In the genomic region with DNA sequence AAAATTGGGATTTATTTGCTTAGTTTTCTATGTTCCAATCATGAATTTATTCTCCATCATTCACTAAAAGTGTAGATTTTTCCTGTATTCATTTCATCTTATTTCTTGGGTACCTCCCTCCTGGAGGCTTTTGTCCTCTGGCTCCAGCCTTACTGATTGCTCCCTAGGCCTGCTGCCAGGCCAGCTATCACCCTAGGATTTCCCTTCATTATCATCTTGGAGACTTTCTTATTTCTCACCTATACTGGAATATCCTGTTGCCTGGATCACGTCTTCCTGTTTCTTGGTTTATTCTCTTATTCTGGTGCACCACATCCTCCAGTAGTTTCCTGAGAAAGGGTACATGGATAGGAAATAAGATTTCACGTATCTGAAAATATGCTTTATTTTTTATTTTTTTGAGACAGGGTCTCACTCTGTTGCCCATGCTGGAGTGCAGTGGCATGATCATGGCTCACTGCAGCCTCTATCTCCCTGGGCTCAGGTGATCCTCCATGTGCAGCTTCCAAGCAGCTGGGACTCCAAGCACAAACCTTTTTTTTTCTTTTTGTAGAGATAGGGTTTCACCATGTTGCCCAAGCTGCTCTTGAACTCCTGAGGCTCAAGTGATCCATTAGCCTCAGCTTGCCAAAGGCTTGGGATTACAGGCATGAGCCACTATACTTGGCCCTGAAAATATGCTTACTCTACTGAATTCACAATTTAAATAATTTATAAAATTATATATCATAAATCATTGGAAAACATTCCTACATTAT, we compare ENCODE assay signal across 20 cellular contexts. TPM values are rescaled to one million over a fixed set of nuclear protein-coding genes. Genes with fewer than 3 reads are reported as not detected.
DNase-seq lines count a peak whose midpoint lies in the region; ATAC-seq, FAIRE-seq and TF ChIP-seq lines count a peak whose summit lies in the region.
"Had no signal": no experiment of that assay in that cellular context is flagged by ENCODE, and none has a peak within 500 bp of the region (broad histone marks: within the 10 kb centered on the region; RNA-seq: fewer than 3 reads in every experiment).

No MANE protein-coding gene starts in this region.

- no peak overlapping the region; a peak in 1 of 22 replicates for H3K9ac ChIP-seq in BLaER1 treated with 17β-estradiol and CSF1 and Interleukin-3, amounts not matched to agents 10 nM and 100 nM
- no peak overlapping the region for H3K9ac ChIP-seq in K562 (ENCODE audit: insufficient read depth in 1 of 2, low read depth in 2 of 2, low read length in 2 of 2)
- H3K9ac ChIP-seq: KMS-11 had no signal

- no peaks in the 10 kb centered on the region for H3K27me3 Mint-ChIP-seq in activated CD4-positive, alpha-beta T cell treated with anti-CD3 and anti-CD28 coated beads, Interleukin-2, amount 10 ng/mL, durations not matched to agents 7 days and 5 days
- H3K27me3 Mint-ChIP-seq in natural killer cell treated with Interleukin-12 subunit alpha and Interleukin-12 subunit beta and Interleukin-15 and Interleukin-18, amount 100 ng/mL, for 72 hours, result no peaks in the 10 kb centered on the region

- no peaks in the 10 kb centered on the region for H3K9me1 ChIP-seq in K562 (ENCODE audit: control insufficient read depth, insufficient read depth, low read length)

- no peaks in the 10 kb centered on the region for H3K79me2 ChIP-seq in K562 (ENCODE audit: control insufficient read depth, insufficient read depth, low read length)

- no peaks in the 10 kb centered on the region for H3K27me3 ChIP-seq in BLaER1 treated with 17β-estradiol and CSF1 and Interleukin-3, amounts not matched to agents 10 nM and 100 nM
- no peaks in the 10 kb centered on the region for H3K27me3 ChIP-seq in K562 (ENCODE audit: control insufficient read depth in 2 of 2, insufficient read depth in 2 of 2, low read length in 2 of 2)

- FAIRE-seq in K562 (lab: Jason Lieb, UNC), result no peak

- WGBS in K562 (ENCODE audit: insufficient coverage, low coverage, missing lambda C conversion rate), result 58% methylated on average over 2 of the region's 2 CpGs

- no peak overlapping the region for H2AFZ ChIP-seq in K562 (ENCODE audit: low read depth, low read length)

- CTCF ChIA-PET in activated CD4-positive, alpha-beta T cell treated with anti-CD3 and anti-CD28 coated beads, Interleukin-2, amount 10 ng/mL, durations not matched to agents 7 days and 5 days (lab: Charles Lee), result interaction anchor here (0.6 to 0.7 kb wide), 2 partner anchors 18 to 192 kb away, joined by 3 to 5 read pairs; no protein-coding TSS in a partner anchor
- CTCF ChIA-PET in K562 (lab: Yijun Ruan, JAX; ENCODE audit: low intra/inter-chr PET ratio), result no interaction called here

- in situ Hi-C loops in K562 (cut with MboI), result no loop called here

- peaks cover 27% of the 10 kb centered on the region for H3K4me1 Mint-ChIP-seq in activated CD4-positive, alpha-beta T cell treated with anti-CD3 and anti-CD28 coated beads, Interleukin-2, amount 10 ng/mL, durations not matched to agents 7 days and 5 days
- peaks cover 16 to 26% of the 10 kb centered on the region in 2 donors for H3K4me1 Mint-ChIP-seq in natural killer cell treated with Interleukin-12 subunit alpha and Interleukin-12 subunit beta and Interleukin-15 and Interleukin-18, amount 100 ng/mL, for 72 hours (ENCODE audit: low read depth in 2 of 2)

- no TSS peak for BruUV-seq in K562 (replicated peaks; lab: Mats Ljungman, UMichigan)

- POLR2A ChIA-PET in activated CD4-positive, alpha-beta T cell treated with anti-CD3 and anti-CD28 coated beads, Interleukin-2, amount 10 ng/mL, durations not matched to agents 7 days and 5 days (lab: Charles Lee), result no interaction called here
- POLR2A ChIA-PET in K562 (lab: Yijun Ruan, JAX), result interaction anchor here (3.4 kb wide), 1 partner anchor 13 kb away, joined by 19 read pairs; a partner anchor contains a TSS

- TF ChIP-seq RAD21 in K562 (CRISPR knock-in tag; conservative IDR thresholded peaks at IDR 0.05 in 1 of 2, IDR thresholded peaks at IDR 0.05 in 1 of 2), result no peak

- no peak for TF ChIP-seq CTCF in K562 (IDR thresholded peaks at IDR 0.05 in 2 of 3, conservative IDR thresholded peaks at IDR 0.05 in 1 of 3; ENCODE audit: insufficient read depth in 2 of 3, low read depth in 1 of 3, low read length in 3 of 3)

- H3K36me3 Mint-ChIP-seq in activated CD4-positive, alpha-beta T cell treated with anti-CD3 and anti-CD28 coated beads, Interleukin-2, amount 10 ng/mL, durations not matched to agents 7 days and 5 days (ENCODE audit: low read depth), result peaks cover 5% of the 10 kb centered on the region
- no peaks in the 10 kb centered on the region for H3K36me3 Mint-ChIP-seq in natural killer cell treated with Interleukin-12 subunit alpha and Interleukin-12 subunit beta and Interleukin-15 and Interleukin-18, amount 100 ng/mL, for 72 hours

- no peak for TF ChIP-seq EP300 in K562 (IDR thresholded peaks at IDR 0.05; ENCODE audit: low read length)

- peak overlapping the region; percentile 4 to 73 (median 45); a peak in 20 of 22 replicates for H3K4me2 ChIP-seq in BLaER1 treated with 17β-estradiol and CSF1 and Interleukin-3, amounts not matched to agents 10 nM and 100 nM
- no peak overlapping the region for H3K4me2 ChIP-seq in K562 (ENCODE audit: insufficient read depth, low read length)
- H3K4me2 ChIP-seq: KMS-11 had no signal

- H3K4me3 Mint-ChIP-seq in activated CD4-positive, alpha-beta T cell treated with anti-CD3 and anti-CD28 coated beads, Interleukin-2, amount 10 ng/mL, durations not matched to agents 7 days and 5 days, result no peak overlapping the region
- peak overlapping the region; percentile 60 for H3K4me3 Mint-ChIP-seq in natural killer cell treated with Interleukin-12 subunit alpha and Interleukin-12 subunit beta and Interleukin-15 and Interleukin-18, amount 100 ng/mL, for 72 hours
- H3K4me3 Mint-ChIP-seq: CD14-positive monocyte, HFFc6 had no signal

- peaks cover 15 to 32% (median 18%) of the 10 kb centered on the region in 10 experiments for H3K4me1 ChIP-seq in BLaER1 treated with 17β-estradiol and CSF1 and Interleukin-3, amounts not matched to agents 10 nM and 100 nM
- H3K4me1 ChIP-seq in K562 (replicated peaks in 1 of 2; ENCODE audit: control insufficient read depth in 2 of 2, insufficient read depth in 2 of 2, low read length in 2 of 2), result no peaks in the 10 kb centered on the region

- H3K27ac Mint-ChIP-seq in activated CD4-positive, alpha-beta T cell treated with anti-CD3 and anti-CD28 coated beads, Interleukin-2, amount 10 ng/mL, durations not matched to agents 7 days and 5 days, result peak overlapping the region; percentile 23
- peak overlapping the region; percentile 64 to 94 for H3K27ac Mint-ChIP-seq in natural killer cell treated with Interleukin-12 subunit alpha and Interleukin-12 subunit beta and Interleukin-15 and Interleukin-18, amount 100 ng/mL, for 72 hours
- H3K27ac Mint-ChIP-seq: HFFc6 had no signal

- peaks cover 4 to 72% (median 23%) of the 10 kb centered on the region in 11 experiments; a peak in 15 of 22 replicates for H3K36me3 ChIP-seq in BLaER1 treated with 17β-estradiol and CSF1 and Interleukin-3, amounts not matched to agents 10 nM and 100 nM
- no peaks in the 10 kb centered on the region for H3K36me3 ChIP-seq in K562 (ENCODE audit: control insufficient read depth, insufficient read depth, low read length)

- H3K9me3 Mint-ChIP-seq in activated CD4-positive, alpha-beta T cell treated with anti-CD3 and anti-CD28 coated beads, Interleukin-2, amount 10 ng/mL, durations not matched to agents 7 days and 5 days, result no peaks in the 10 kb centered on the region
- no peaks in the 10 kb centered on the region for H3K9me3 Mint-ChIP-seq in natural killer cell treated with Interleukin-12 subunit alpha and Interleukin-12 subunit beta and Interleukin-15 and Interleukin-18, amount 100 ng/mL, for 72 hours
- H3K9me3 Mint-ChIP-seq: HFFc6 had no signal

- no peak overlapping the region for H3K4me3 ChIP-seq in BLaER1 treated with 17β-estradiol and CSF1 and Interleukin-3, amounts not matched to agents 10 nM and 100 nM
- no peak overlapping the region for H3K4me3 ChIP-seq in K562
- H3K4me3 ChIP-seq: SK-N-MC had no signal

- no peaks in the 10 kb centered on the region for H4K20me1 ChIP-seq in BLaER1 treated with 17β-estradiol and CSF1 and Interleukin-3, amounts not matched to agents 10 nM and 100 nM
- no peaks in the 10 kb centered on the region for H4K20me1 ChIP-seq in K562 (replicated peaks; ENCODE audit: control insufficient read depth, insufficient read depth, low read length)

- intact Hi-C loops in K562 (cut with micrococcal nuclease), result no loop called here

- no peak for ATAC-seq in K562
- no peak for ATAC-seq in natural killer cell treated with Interleukin-12 subunit alpha and Interleukin-12 subunit beta and Interleukin-15 and Interleukin-18, amount 100 ng/mL, for 72 hours
- no peak for ATAC-seq in GM21447 (IDR thresholded peaks at IDR 0.05; ENCODE audit: unreplicated experiment)

- TF ChIP-seq POLR2A in K562 (conservative IDR thresholded peaks at IDR 0.05), result no peak

- no peak for DNase-seq in activated CD4-positive, alpha-beta T cell treated with anti-CD3 and anti-CD28 coated beads, Interleukin-2, amount 10 ng/mL, durations not matched to agents 7 days and 5 days
- no peak for DNase-seq in activated CD4-positive, alpha-beta T cell treated with anti-CD3 and anti-CD28 coated beads, Interleukin-2, amount 50 U/mL, for 48 hours
- no peak for DNase-seq in K562 (ENCODE audit: extremely low read depth in 1 of 4, low spot score in 3 of 4)
- no peak for DNase-seq in natural killer cell treated with Interleukin-12 subunit alpha and Interleukin-12 subunit beta and Interleukin-15 and Interleukin-18, amount 100 ng/mL, for 72 hours (ENCODE audit: low spot score)
- DNase-seq in hypothalamus (lab: John Stamatoyannopoulos, UW), result no peak
- no peak for DNase-seq in NOMO-1 treated with dmso at 0.1 percent for 144 hours (lab: John Stamatoyannopoulos, UW; ENCODE audit: unreplicated experiment)
- DNase-seq: DND-41; H7; HFFc6; MV-4-11; NCI-H1694 treated with DMSO at 0.1 percent for 48 hours; NCI-H510A; NCI-H748 treated with DMSO at 0.1 percent for 48 hours; NK-92 treated with Interleukin-12 subunit alpha and Interleukin-12 subunit beta, amount 100 ng/mL, for 24 hours; Right ventricle myocardium superior had no signal

- no peak overlapping the region for H3K27ac ChIP-seq in BLaER1 treated with 17β-estradiol and CSF1 and Interleukin-3, amounts not matched to agents 10 nM and 100 nM
- H3K27ac ChIP-seq in K562 (ENCODE audit: extremely low read depth, low read depth, low read length), result no peak overlapping the region
- H3K27ac ChIP-seq: KMS-11, SK-N-MC had no signal

- no peaks in the 10 kb centered on the region for H3K9me3 ChIP-seq in BLaER1 treated with 17β-estradiol and CSF1 and Interleukin-3, amounts not matched to agents 10 nM and 100 nM (replicated peaks in 1 of 11)
- no peaks in the 10 kb centered on the region for H3K9me3 ChIP-seq in K562 (replicated peaks; ENCODE audit: control insufficient read depth, insufficient read depth, low read depth, low read length)

RNA-seq across cellular contexts. Expression of a gene that starts 13.3 kb away (rescaled TPM):
- 100 to 1,000 TPM; 409 to 427 TPM for total RNA-seq in activated CD4-positive, alpha-beta T cell treated with anti-CD3 and anti-CD28 coated beads, Interleukin-2, amount 10 ng/mL, durations not matched to agents 7 days and 5 days
- total RNA-seq in K562 (2011; cell fraction: chromatin; rRNA removed; ENCODE audit: low replicate concordance), result 346 and 425 TPM in 2 replicates
- 99.4 and 109 TPM in 2 replicates for total RNA-seq in K562 (2011; cell fraction: nucleolus; rRNA removed)
- total RNA-seq in K562 (2011; cell fraction: nucleoplasm; rRNA removed), result 177 and 202 TPM in 2 replicates
- total RNA-seq in K562 (2014; rRNA removed) (271 and 293 TPM in 2 replicates), K562 (2014; rRNA removed; fragmentation: Illumina TruSeq; extraction: Trizol) (396 and 433 TPM in 2 replicates), K562 (2015; rRNA removed; fragmentation: Illumina TruSeq; extraction: Trizol) (339 and 354 TPM in 2 replicates), K562 (2021) (591 and 622 TPM in 2 replicates)
- polyA plus RNA-seq in K562 (2011; rRNA removed) (331 and 369 TPM in 2 replicates), K562 (2014; fragmentation: Illumina TruSeq; extraction: Trizol) (515 and 528 TPM in 2 replicates), K562 (2014; fragmentation: Nextera tagmentation; extraction: Ambion mirVana) (100 to 1,000 TPM; 154 to 176 TPM), K562 (2014; rRNA removed) (271 and 316 TPM in 2 replicates)
- 220 and 227 TPM in 2 replicates for polyA plus RNA-seq in K562 (2011; cell fraction: cytosol; rRNA removed)
- polyA plus RNA-seq in K562 (2011; cell fraction: nucleus; rRNA removed), result 164 and 211 TPM in 2 replicates
- 290 and 376 TPM in 2 replicates for polyA plus RNA-seq in K562 (2012)
- 493 and 515 TPM in 2 replicates for polyA minus RNA-seq in K562 (2011; rRNA and poly(A)+ RNA removed)
- 213 and 271 TPM in 2 replicates for polyA minus RNA-seq in K562 (2011; cell fraction: cytosol; rRNA and poly(A)+ RNA removed)
- polyA minus RNA-seq in K562 (2011; cell fraction: nucleus; rRNA and poly(A)+ RNA removed), result 42.3 and 74.8 TPM in 2 replicates
- 1,000 to 10,000 TPM in 1 of 2 donors, 100 to 1,000 TPM in 1; 665 to 1,039 TPM for total RNA-seq in natural killer cell treated with Interleukin-12 subunit alpha and Interleukin-12 subunit beta and Interleukin-15 and Interleukin-18, amount 100 ng/mL, for 72 hours

RNA-seq across cellular contexts. Expression of a gene that starts 57.5 kb away (rescaled TPM):
- total RNA-seq in activated CD4-positive, alpha-beta T cell treated with anti-CD3 and anti-CD28 coated beads, Interleukin-2, amount 10 ng/mL, durations not matched to agents 7 days and 5 days, result 1 to 10 TPM; 2.5 to 3.0 TPM
- total RNA-seq in K562 (2011; cell fraction: chromatin; rRNA removed; ENCODE audit: low replicate concordance), result 12.3 and 22.7 TPM in 2 replicates
- 11.2 and 11.4 TPM in 2 replicates for total RNA-seq in K562 (2011; cell fraction: nucleolus; rRNA removed)
- total RNA-seq in K562 (2011; cell fraction: nucleoplasm; rRNA removed), result 9.2 and 10.6 TPM in 2 replicates
- total RNA-seq in K562 (2014; rRNA removed), result 10.6 and 14.7 TPM in 2 replicates
- 3.7 and 4.4 TPM in 2 replicates for total RNA-seq in K562 (2014; rRNA removed; fragmentation: Illumina TruSeq; extraction: Trizol)
- 4.7 and 5.1 TPM in 2 replicates for total RNA-seq in K562 (2015; rRNA removed; fragmentation: Illumina TruSeq; extraction: Trizol)
- 12.5 and 15.6 TPM in 2 replicates for total RNA-seq in K562 (2021)
- 7.2 and 8.7 TPM in 2 replicates for polyA plus RNA-seq in K562 (2011; rRNA removed)
- 4.8 and 9.7 TPM in 2 replicates for polyA plus RNA-seq in K562 (2011; cell fraction: cytosol; rRNA removed)
- 23.1 and 27.9 TPM in 2 replicates for polyA plus RNA-seq in K562 (2011; cell fraction: nucleus; rRNA removed)
- polyA plus RNA-seq in K562 (2012), result 10.5 and 13.8 TPM in 2 replicates
- polyA plus RNA-seq in K562 (2014; fragmentation: Illumina TruSeq; extraction: Trizol), result 6.8 and 11.4 TPM in 2 replicates
- polyA plus RNA-seq in K562 (2014; fragmentation: Nextera tagmentation; extraction: Ambion mirVana), result under 1 TPM; 0.03 to 0.08 TPM
- 12.9 and 13.0 TPM in 2 replicates for polyA plus RNA-seq in K562 (2014; rRNA removed)
- 5.9 and 7.0 TPM in 2 replicates for polyA minus RNA-seq in K562 (2011; rRNA and poly(A)+ RNA removed)
- polyA minus RNA-seq in K562 (2011; cell fraction: cytosol; rRNA and poly(A)+ RNA removed), result 5.4 and 7.0 TPM in 2 replicates
- 2.6 and 3.9 TPM in 2 replicates for polyA minus RNA-seq in K562 (2011; cell fraction: nucleus; rRNA and poly(A)+ RNA removed)
- total RNA-seq in natural killer cell treated with Interleukin-12 subunit alpha and Interleukin-12 subunit beta and Interleukin-15 and Interleukin-18, amount 100 ng/mL, for 72 hours, result 10 to 100 TPM; 13.1 to 22.6 TPM
